In genomic region chr15:84834969-84835368, GRCh38 we compare ENCODE assay signal across 16 cellular contexts. TPM values are rescaled to one million over a fixed set of nuclear protein-coding genes. Genes with fewer than 3 reads are reported as not detected.
DNase-seq lines count a peak whose midpoint lies in the region; TF ChIP-seq lines count a peak whose summit lies in the region.
"Had no signal": no experiment of that assay in that cellular context is flagged by ENCODE, and none has a peak within 500 bp of the region (broad histone marks: within the 10 kb centered on the region; RNA-seq: fewer than 3 reads in every experiment).

No MANE protein-coding gene starts in this region.

- H3K27me3 ChIP-seq in neural cell (ENCODE audit: insufficient read depth, low read depth, low read length), result no peaks in the 10 kb centered on the region
- no peaks in the 10 kb centered on the region for H3K27me3 ChIP-seq in subcutaneous abdominal adipose tissue (ENCODE audit: control insufficient read depth in 5 of 5, insufficient read depth in 4 of 5, low read length in 5 of 5)
- H3K27me3 ChIP-seq in brain microvascular endothelial cell (replicated peaks), result no peaks in the 10 kb centered on the region
- H3K27me3 ChIP-seq: BLaER1, MG63 had no signal

- in situ Hi-C loops in brain microvascular endothelial cell (cut with HindIII; ENCODE audit: low pct_ligation_motif_present, low sequenced_read_pairs), result no loop called here

- H4K20me1 ChIP-seq in neural cell (ENCODE audit: insufficient read depth), result no peaks in the 10 kb centered on the region
- H4K20me1 ChIP-seq: BLaER1 had no signal

- peaks cover 14% of the 10 kb centered on the region for H3K4me1 Mint-ChIP-seq in glutamatergic neuron (ENCODE audit: low read depth, unreplicated experiment)
- H3K4me1 Mint-ChIP-seq: CD8-positive, alpha-beta memory T cell had no signal

- H3K9me3 Mint-ChIP-seq in glutamatergic neuron (ENCODE audit: unreplicated experiment), result no peaks in the 10 kb centered on the region
- H3K9me3 Mint-ChIP-seq: CD8-positive, alpha-beta memory T cell had no signal

- no peak overlapping the region for H2AFZ ChIP-seq in neural cell (ENCODE audit: low read depth, low read length)

- DNase-seq in NCI-H510A treated with DMSO at 0.1 percent for 48 hours (lab: John Stamatoyannopoulos, UW), result peak; percentile 1
- DNase-seq in NCI-H510A (lab: John Stamatoyannopoulos, UW), result no peak
- DNase-seq in glutamatergic neuron, result no peak
- no peak for DNase-seq in LoVo (ENCODE audit: low spot score)
- DNase-seq in nucleus accumbens (lab: John Stamatoyannopoulos, UW), result no peak
- DNase-seq in brain microvascular endothelial cell, result no peak
- DNase-seq: CD8-positive, alpha-beta memory T cell; MG63; NCI-H1092 treated with DMSO at 0.1 percent for 48 hours; NCI-H1694 treated with DMSO at 0.1 percent for 48 hours; NCI-H446 treated with DMSO at 0.1 percent for 48 hours had no signal

- peaks cover 7% of the 10 kb centered on the region for H3K27me3 Mint-ChIP-seq in glutamatergic neuron (ENCODE audit: unreplicated experiment)

- peak overlapping the region; percentile 70 for H3K27ac Mint-ChIP-seq in glutamatergic neuron (ENCODE audit: unreplicated experiment)
- H3K27ac Mint-ChIP-seq: CD8-positive, alpha-beta memory T cell had no signal

- H3K4me2 ChIP-seq in neural cell (ENCODE audit: low read length), result no peak overlapping the region
- H3K4me2 ChIP-seq: BLaER1, KMS-11 had no signal

- TF ChIP-seq CTCF in glutamatergic neuron (IDR thresholded peaks at IDR 0.05; ENCODE audit: partially characterized antibody, unreplicated experiment), result no peak
- no peak for TF ChIP-seq CTCF in neural cell (IDR thresholded peaks at IDR 0.05; ENCODE audit: poor library complexity, severe bottlenecking)
- no peak for TF ChIP-seq CTCF in brain microvascular endothelial cell (IDR thresholded peaks at IDR 0.05; ENCODE audit: low read depth, low read length, missing control alignments)

- no peak for TF ChIP-seq EP300 in neural cell (conservative IDR thresholded peaks at IDR 0.05; ENCODE audit: poor library complexity, severe bottlenecking)

- H3K4me3 Mint-ChIP-seq in glutamatergic neuron (ENCODE audit: unreplicated experiment), result no peak overlapping the region
- H3K4me3 Mint-ChIP-seq: CD8-positive, alpha-beta memory T cell had no signal

- H3K9ac ChIP-seq in neural cell (ENCODE audit: low read length), result no peak overlapping the region
- H3K9ac ChIP-seq in subcutaneous abdominal adipose tissue (ENCODE audit: low read length in 5 of 5), result no peak overlapping the region
- H3K9ac ChIP-seq: BLaER1, KMS-11 had no signal

- no peaks in the 10 kb centered on the region for H3K9me3 ChIP-seq in neural cell (ENCODE audit: low read length)
- no peaks in the 10 kb centered on the region for H3K9me3 ChIP-seq in subcutaneous abdominal adipose tissue (ENCODE audit: control insufficient read depth in 5 of 5, low read length in 5 of 5)
- H3K9me3 ChIP-seq: BLaER1, MG63 had no signal

- no peaks in the 10 kb centered on the region for H3K9me2 ChIP-seq in neural cell (ENCODE audit: insufficient read depth, low read length)

- H3K27ac ChIP-seq in neural cell (ENCODE audit: low read length), result no peak overlapping the region
- peak overlapping the region; percentile 67 for H3K27ac ChIP-seq in subcutaneous abdominal adipose tissue (ENCODE audit: low read depth, low read length)
- no peak overlapping the region for H3K27ac ChIP-seq in brain microvascular endothelial cell
- H3K27ac ChIP-seq: 22Rv1, BLaER1, KMS-11 had no signal

- H3K4me3 ChIP-seq in neural cell (ENCODE audit: low read length) (peak overlapping the region; percentile 39), subcutaneous abdominal adipose tissue (ENCODE audit: low read depth in 1 of 5, low read length in 5 of 5) (no peak overlapping the region), brain microvascular endothelial cell (ENCODE audit: low read depth, low read length) (no peak overlapping the region)
- H3K4me3 ChIP-seq: BLaER1, MG63 had no signal

- peaks cover 9% of the 10 kb centered on the region for H3K36me3 Mint-ChIP-seq in glutamatergic neuron (ENCODE audit: unreplicated experiment)
- H3K36me3 Mint-ChIP-seq: CD8-positive, alpha-beta memory T cell had no signal

- no peaks in the 10 kb centered on the region for H3K79me2 ChIP-seq in neural cell (replicated peaks; ENCODE audit: insufficient read depth, low read length)

- H3K36me3 ChIP-seq in neural cell (ENCODE audit: insufficient read depth, low read length), result no peaks in the 10 kb centered on the region
- H3K36me3 ChIP-seq in subcutaneous abdominal adipose tissue (ENCODE audit: control insufficient read depth in 5 of 5, insufficient read depth in 5 of 5, low read length in 5 of 5), result peaks cover 0 to 12% (median 4%) of the 10 kb centered on the region in 5 donors
- H3K36me3 ChIP-seq in brain microvascular endothelial cell (replicated peaks), result no peaks in the 10 kb centered on the region
- H3K36me3 ChIP-seq: BLaER1, MG63 had no signal

- TF ChIP-seq RAD21 in neural cell (conservative IDR thresholded peaks at IDR 0.05), result no peak

- no peaks in the 10 kb centered on the region for H3F3A ChIP-seq in neural cell (ENCODE audit: insufficient read depth, low read length, poor library complexity, severe bottlenecking)

- H3K4me1 ChIP-seq in subcutaneous abdominal adipose tissue (ENCODE audit: control insufficient read depth in 5 of 5, insufficient read depth in 5 of 5, low read length in 5 of 5), result peaks cover 0 to 64% (median 40%) of the 10 kb centered on the region in 5 donors

TF ChIP-seq in neural cell, 6 proteins besides CTCF, POLR2A, EP300 and RAD21:
- TF ChIP-seq SMC3 (conservative IDR thresholded peaks at IDR 0.05; ENCODE audit: poor library complexity) (no peak), TAF1 (IDR thresholded peaks at IDR 0.05; ENCODE audit: low read depth) (no peak), EZH2 (IDR thresholded peaks at IDR 0.05; ENCODE audit: borderline replicate concordance, insufficient read depth, low read length, poor library complexity, severe bottlenecking) (no peak), POLR2AphosphoS5 (IDR thresholded peaks at IDR 0.05) (no peak), MXI1 (conservative IDR thresholded peaks at IDR 0.05; ENCODE audit: poor library complexity, severe bottlenecking) (no peak)
- TF ChIP-seq, protein P1, sequence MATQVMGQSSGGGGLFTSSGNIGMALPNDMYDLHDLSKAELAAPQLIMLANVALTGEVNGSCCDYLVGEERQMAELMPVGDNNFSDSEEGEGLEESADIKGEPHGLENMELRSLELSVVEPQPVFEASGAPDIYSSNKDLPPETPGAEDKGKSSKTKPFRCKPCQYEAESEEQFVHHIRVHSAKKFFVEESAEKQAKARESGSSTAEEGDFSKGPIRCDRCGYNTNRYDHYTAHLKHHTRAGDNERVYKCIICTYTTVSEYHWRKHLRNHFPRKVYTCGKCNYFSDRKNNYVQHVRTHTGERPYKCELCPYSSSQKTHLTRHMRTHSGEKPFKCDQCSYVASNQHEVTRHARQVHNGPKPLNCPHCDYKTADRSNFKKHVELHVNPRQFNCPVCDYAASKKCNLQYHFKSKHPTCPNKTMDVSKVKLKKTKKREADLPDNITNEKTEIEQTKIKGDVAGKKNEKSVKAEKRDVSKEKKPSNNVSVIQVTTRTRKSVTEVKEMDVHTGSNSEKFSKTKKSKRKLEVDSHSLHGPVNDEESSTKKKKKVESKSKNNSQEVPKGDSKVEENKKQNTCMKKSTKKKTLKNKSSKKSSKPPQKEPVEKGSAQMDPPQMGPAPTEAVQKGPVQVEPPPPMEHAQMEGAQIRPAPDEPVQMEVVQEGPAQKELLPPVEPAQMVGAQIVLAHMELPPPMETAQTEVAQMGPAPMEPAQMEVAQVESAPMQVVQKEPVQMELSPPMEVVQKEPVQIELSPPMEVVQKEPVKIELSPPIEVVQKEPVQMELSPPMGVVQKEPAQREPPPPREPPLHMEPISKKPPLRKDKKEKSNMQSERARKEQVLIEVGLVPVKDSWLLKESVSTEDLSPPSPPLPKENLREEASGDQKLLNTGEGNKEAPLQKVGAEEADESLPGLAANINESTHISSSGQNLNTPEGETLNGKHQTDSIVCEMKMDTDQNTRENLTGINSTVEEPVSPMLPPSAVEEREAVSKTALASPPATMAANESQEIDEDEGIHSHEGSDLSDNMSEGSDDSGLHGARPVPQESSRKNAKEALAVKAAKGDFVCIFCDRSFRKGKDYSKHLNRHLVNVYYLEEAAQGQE (IDR thresholded peaks at IDR 0.05; ENCODE audit: borderline replicate concordance), result no peak

RNA-seq across cellular contexts. Expression of gene ALPK3, which starts 17.8 kb away (rescaled TPM):
- total RNA-seq in glutamatergic neuron (ENCODE audit: unreplicated experiment), result 6.8 TPM
- polyA plus RNA-seq in neural cell, result 0.24 TPM in 1 of 2 replicates, not detected in the other
- polyA minus RNA-seq in neural cell, result 0.35 and 0.49 TPM in 2 replicates

RNA-seq across cellular contexts. Expression of gene SLC28A1, which starts 49.5 kb away (rescaled TPM):
- total RNA-seq in glutamatergic neuron (ENCODE audit: unreplicated experiment), result 0.25 TPM
- not detected in 2 replicates for polyA plus RNA-seq in neural cell
- not detected in 2 replicates for polyA minus RNA-seq in neural cell
- total RNA-seq: CD8-positive, alpha-beta memory T cell had no signal
- polyA plus RNA-seq: CD8-positive, alpha-beta memory T cell had no signal
